ENCODE assay signal across 9 cellular contexts in the genomic region with DNA sequence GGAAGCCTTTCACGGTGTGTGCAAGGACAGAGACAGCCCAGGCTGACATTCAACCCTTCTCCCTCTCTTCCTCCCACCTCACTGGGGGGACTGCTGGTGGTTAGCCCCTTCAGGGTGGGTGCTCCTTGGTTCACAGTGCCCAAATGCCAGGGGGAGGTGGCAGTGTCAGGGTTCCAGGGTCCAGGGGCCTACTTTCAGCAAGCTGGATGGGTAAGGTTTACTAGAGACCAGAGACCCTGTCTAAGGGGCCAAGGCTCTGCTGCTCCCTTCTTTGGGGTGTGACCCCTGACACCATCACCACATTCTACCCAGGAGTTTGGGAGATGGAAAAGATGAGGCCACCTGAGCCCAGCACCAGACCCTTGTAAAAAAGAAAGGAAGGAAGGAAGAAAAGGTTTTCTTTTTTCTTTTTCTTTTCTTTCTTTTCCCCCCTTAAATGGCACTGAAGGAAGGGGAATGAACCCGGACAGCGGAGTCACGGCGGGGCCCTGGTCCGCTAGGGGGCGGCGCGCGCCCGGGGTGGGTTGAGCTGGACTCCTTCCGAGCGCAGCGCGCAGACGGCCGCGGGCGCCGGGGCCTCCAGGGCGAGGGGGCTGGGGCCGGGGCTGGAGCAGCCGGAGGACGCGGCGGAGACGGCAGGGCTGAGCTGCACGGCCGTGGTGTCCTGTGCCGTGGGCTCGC. TPM values are rescaled to one million over a fixed set of nuclear protein-coding genes. Genes with fewer than 3 reads are reported as not detected.
A peak's percentile ranks its signal among the peaks of the same experiment; 100 is the strongest.
DNase-seq lines count a peak whose midpoint lies in the region; ATAC-seq and TF ChIP-seq lines count a peak whose summit lies in the region.
"Had no signal": no experiment of that assay in that cellular context is flagged by ENCODE, and none has a peak within 500 bp of the region (broad histone marks: within the 10 kb centered on the region; RNA-seq: fewer than 3 reads in every experiment).

No MANE protein-coding gene starts in this region.

- DNase-seq in CD1c-positive myeloid dendritic cell (ENCODE audit: extremely low spot score), result peak; percentile 53
- DNase-seq in HCEC 1CT, result peak; percentile 38
- DNase-seq in SK-N-DZ (ENCODE audit: low spot score), result peak; percentile 45
- DNase-seq in cardiac muscle cell (ENCODE audit: low read depth in 1 of 2, low spot score in 1 of 2), result peak; percentile 72 to 77
- DNase-seq in putamen (ENCODE audit: low spot score), result peak; percentile 36
- DNase-seq in ureter (ENCODE audit: low spot score), result peak; percentile 80

- H3K4me3 Mint-ChIP-seq in activated naive CD4-positive, alpha-beta T cell treated with anti-CD3 and anti-CD28 coated beads, Interleukin-2, amount 50 U/mL, for 24 hours, result peak overlapping the region; percentile 52

- H3K36me3 Mint-ChIP-seq in activated naive CD4-positive, alpha-beta T cell treated with anti-CD3 and anti-CD28 coated beads, Interleukin-2, amount 50 U/mL, for 24 hours, result no peaks in the 10 kb centered on the region

- no peak overlapping the region for H3K27ac Mint-ChIP-seq in activated naive CD4-positive, alpha-beta T cell treated with anti-CD3 and anti-CD28 coated beads, Interleukin-2, amount 50 U/mL, for 24 hours

- peaks cover 12% of the 10 kb centered on the region for H3K4me1 Mint-ChIP-seq in activated naive CD4-positive, alpha-beta T cell treated with anti-CD3 and anti-CD28 coated beads, Interleukin-2, amount 50 U/mL, for 24 hours

- no peaks in the 10 kb centered on the region for H3K4me1 ChIP-seq in cardiac muscle cell (ENCODE audit: low read depth)

- H3K9me3 Mint-ChIP-seq in activated naive CD4-positive, alpha-beta T cell treated with anti-CD3 and anti-CD28 coated beads, Interleukin-2, amount 50 U/mL, for 24 hours, result no peaks in the 10 kb centered on the region

- no peaks in the 10 kb centered on the region for H3K36me3 ChIP-seq in cardiac muscle cell

- H3K27me3 Mint-ChIP-seq in activated naive CD4-positive, alpha-beta T cell treated with anti-CD3 and anti-CD28 coated beads, Interleukin-2, amount 50 U/mL, for 24 hours, result peaks cover 5% of the 10 kb centered on the region

- no peak for ATAC-seq in GM21576 (IDR thresholded peaks at IDR 0.05; ENCODE audit: unreplicated experiment)

- TF ChIP-seq CTCF in cardiac muscle cell (IDR thresholded peaks at IDR 0.05; ENCODE audit: low read depth, low read length), result peak; percentile 80

- peak overlapping the region; percentile 24 for H3K4me3 ChIP-seq in cardiac muscle cell

- no peaks in the 10 kb centered on the region for H3K9me3 ChIP-seq in cardiac muscle cell (ENCODE audit: low read depth)

- H3K27me3 ChIP-seq in cardiac muscle cell, result peaks cover 60% of the 10 kb centered on the region

- H3K27ac ChIP-seq in cardiac muscle cell, result no peak overlapping the region

RNA-seq across cellular contexts. Expression of a gene that starts 18.8 kb away (rescaled TPM):
- not detected in 2 replicates for polyA plus RNA-seq in SK-N-DZ (2014; cell fraction: cytosol; rRNA removed)
- not detected in 2 replicates for polyA plus RNA-seq in SK-N-DZ (2014; cell fraction: nucleus; rRNA removed)
- total RNA-seq in cardiac muscle cell (not detected in 2 replicates), ureter (not detected)
- polyA plus RNA-seq in cardiac muscle cell, result not detected in 2 replicates
- total RNA-seq: HT1080 had no signal

RNA-seq across cellular contexts. Expression of a gene that starts 43.0 kb away (rescaled TPM):
- not detected in 2 replicates for polyA plus RNA-seq in SK-N-DZ (2014; cell fraction: cytosol; rRNA removed)
- polyA plus RNA-seq in SK-N-DZ (2014; cell fraction: nucleus; rRNA removed), result not detected in 2 replicates
- total RNA-seq in cardiac muscle cell (not detected in 2 replicates), ureter (not detected)
- polyA plus RNA-seq in cardiac muscle cell, result not detected in 2 replicates
- total RNA-seq: HT1080 had no signal
